27 cellular contexts compared by ENCODE assay signal in genomic region chrX:31884535-31884934, GRCh38.
"Had no signal": no experiment of that assay in that cellular context is flagged by ENCODE, and none has a peak within 500 bp of the region (broad histone marks: within the 10 kb centered on the region; RNA-seq: fewer than 3 reads in every experiment).

No MANE protein-coding gene starts in this region.

- ATAC-seq: activated CD4-positive, alpha-beta T cell treated with anti-CD3 and anti-CD28 coated beads for 36 hours; activated CD8-positive, alpha-beta memory T cell treated with anti-CD3 and anti-CD28 coated beads, Interleukin-2, amount 10 ng/mL, durations not matched to agents 7 days and 5 days; activated CD8-positive, alpha-beta T cell treated with anti-CD3 and anti-CD28 coated beads, Interleukin-2, amount 10 ng/mL, durations not matched to agents 7 days and 5 days; activated naive CD8-positive, alpha-beta T cell treated with anti-CD3 and anti-CD28 coated beads, Interleukin-2, amount 50 U/mL, for 24 hours; body of pancreas; esophagus mucosa; gastrocnemius medialis; heart left ventricle had no signal

- H3K9me3 ChIP-seq: adrenal gland, body of pancreas, colonic mucosa, gastrocnemius medialis, heart left ventricle had no signal

- H3K27ac ChIP-seq: adrenal gland, body of pancreas, colonic mucosa, gastrocnemius medialis, heart left ventricle had no signal

- H3K4me1 ChIP-seq: adrenal gland, body of pancreas, colonic mucosa, gastrocnemius medialis had no signal

- H3K27me3 ChIP-seq: adrenal gland, body of pancreas, colonic mucosa, gastrocnemius medialis, heart left ventricle had no signal

- H3K36me3 ChIP-seq: adrenal gland, colonic mucosa, gastrocnemius medialis, heart left ventricle had no signal

- H3K4me3 ChIP-seq: adrenal gland, body of pancreas, colonic mucosa, gastrocnemius medialis, heart left ventricle had no signal

- DNase-seq: activated CD4-positive, alpha-beta memory T cell treated with anti-CD3 and anti-CD28 coated beads for 36 hours; activated CD4-positive, alpha-beta T cell treated with anti-CD3 and anti-CD28 coated beads for 36 hours; activated CD4-positive, alpha-beta T cell treated with anti-CD3 and anti-CD28 coated beads, Interleukin-2, amount 10 ng/mL, durations not matched to agents 24 days and 14 days; activated CD4-positive, CD25-positive, alpha-beta regulatory T cell; activated CD4-positive, CD25-positive, alpha-beta regulatory T cell treated with anti-CD3 and anti-CD28 coated beads, Interleukin-2, amount 50 U/mL, for 72 hours; activated CD8-positive, alpha-beta memory T cell treated with anti-CD3 and anti-CD28 coated beads, Interleukin-2, amount 10 ng/mL, durations not matched to agents 7 days and 5 days; activated CD8-positive, alpha-beta memory T cell treated with anti-CD3 and anti-CD28 coated beads, Interleukin-2, amount 50 U/mL, for 4 hours; activated CD8-positive, alpha-beta T cell treated with anti-CD3 and anti-CD28 coated beads, Interleukin-2, amount 10 ng/mL, durations not matched to agents 7 days and 5 days; activated effector memory CD4-positive, alpha-beta T cell treated with anti-CD3 and anti-CD28 coated beads, Interleukin-2, amount 50 U/mL, for 16 hours; activated naive CD4-positive, alpha-beta T cell treated with anti-CD3 and anti-CD28 coated beads for 36 hours; activated naive CD8-positive, alpha-beta T cell treated with anti-CD3 and anti-CD28 coated beads for 36 hours; activated naive CD8-positive, alpha-beta T cell treated with anti-CD3 and anti-CD28 coated beads, Interleukin-2, amount 50 U/mL, for 24 hours; activated T-cell treated with anti-CD3 and anti-CD28 coated beads, Interleukin-2, amount 50 U/mL, for 1 hour; activated T-cell treated with anti-CD3 and anti-CD28 coated beads, Interleukin-2, amount 50 U/mL, for 48 hours; adrenal gland; amygdala; aorta; body of pancreas; caudate nucleus; colonic mucosa; effector CD8-positive, alpha-beta T cell; foreskin fibroblast; gastrocnemius medialis; glutamatergic neuron; heart left ventricle; T-helper 2 cell had no signal
